ENCODE assay signal across 8 cellular contexts in genomic region chr16:67842509-67843342, GRCh38. TPM values are rescaled to one million over a fixed set of nuclear protein-coding genes. Genes with fewer than 3 reads are reported as not detected.
A peak's percentile ranks its signal among the peaks of the same experiment; 100 is the strongest.
DNase-seq lines count a peak whose midpoint lies in the region; ATAC-seq and TF ChIP-seq lines count a peak whose summit lies in the region.

No MANE protein-coding gene starts in this region.

- no peaks in the 10 kb centered on the region for H3K27me3 ChIP-seq in esophagus squamous epithelium
- H3K27me3 ChIP-seq in naive thymus-derived CD4-positive, alpha-beta T cell (ENCODE audit: control insufficient read depth in 2 of 2, insufficient read depth in 2 of 2, low read length in 2 of 2): no peaks in the 10 kb centered on the region

- peak; percentile 6 for ATAC-seq in HG02852 (IDR thresholded peaks at IDR 0.05; ENCODE audit: unreplicated experiment)
- ATAC-seq in naive thymus-derived CD4-positive, alpha-beta T cell: peak; percentile 29

- H3K9me3 Mint-ChIP-seq in naive thymus-derived CD4-positive, alpha-beta T cell: no peaks in the 10 kb centered on the region
- H3K9me3 Mint-ChIP-seq in stimulated activated naive CD8-positive, alpha-beta T cell treated with anti-CD3 and anti-CD28 coated beads, Interleukin-15, Interleukin-2, amounts not matched to agents 100 ng/mL and 50 ng/mL, for 24 hours: no peaks in the 10 kb centered on the region

- TF ChIP-seq CTCF in esophagus squamous epithelium (IDR thresholded peaks at IDR 0.05): peak in 1 of 6 experiments; percentile 18

- DNase-seq in NCI-H524 (lab: John Stamatoyannopoulos, UW) (peak; percentile 32 to 74), NCI-H524 treated with DMSO at 0.1 percent for 48 hours (lab: John Stamatoyannopoulos, UW) (no peak), NOMO-1 (lab: John Stamatoyannopoulos, UW; ENCODE audit: unreplicated experiment in 2 of 2) (peak; percentile 59 to 61), esophagus squamous epithelium (lab: John Stamatoyannopoulos, UW) (no peak)
- peak; percentile 72 to 77 for DNase-seq in activated T-cell treated with anti-CD3 and anti-CD28 coated beads, Interleukin-2, amount 50 U/mL, for 48 hours
- peak; percentile 51 to 83 (median 76) for DNase-seq in naive thymus-derived CD4-positive, alpha-beta T cell

- H3K9me3 ChIP-seq in esophagus squamous epithelium: no peaks in the 10 kb centered on the region
- no peaks in the 10 kb centered on the region for H3K9me3 ChIP-seq in naive thymus-derived CD4-positive, alpha-beta T cell (ENCODE audit: control insufficient read depth in 2 of 3, low read length in 3 of 3)

- peaks cover 21 to 45% (median 40%) of the 10 kb centered on the region in 7 donors for H3K4me1 Mint-ChIP-seq in naive thymus-derived CD4-positive, alpha-beta T cell
- peaks cover 41% of the 10 kb centered on the region for H3K4me1 Mint-ChIP-seq in stimulated activated naive CD8-positive, alpha-beta T cell treated with anti-CD3 and anti-CD28 coated beads, Interleukin-15, Interleukin-2, amounts not matched to agents 100 ng/mL and 50 ng/mL, for 24 hours (ENCODE audit: low read depth)

- H3K27ac ChIP-seq in esophagus squamous epithelium: peak overlapping the region; percentile 99 to 100 (median 100)
- H3K27ac ChIP-seq in naive thymus-derived CD4-positive, alpha-beta T cell (ENCODE audit: low read depth, low read length): peak overlapping the region; percentile 99

- peak overlapping the region; percentile 76 to 86 (median 82) for H3K4me3 ChIP-seq in esophagus squamous epithelium
- H3K4me3 ChIP-seq in naive thymus-derived CD4-positive, alpha-beta T cell (ENCODE audit: low read length): peak overlapping the region; percentile 100

- H3K27me3 Mint-ChIP-seq in naive thymus-derived CD4-positive, alpha-beta T cell: no peaks in the 10 kb centered on the region
- H3K27me3 Mint-ChIP-seq in stimulated activated naive CD8-positive, alpha-beta T cell treated with anti-CD3 and anti-CD28 coated beads, Interleukin-15, Interleukin-2, amounts not matched to agents 100 ng/mL and 50 ng/mL, for 24 hours: no peaks in the 10 kb centered on the region

- H3K4me1 ChIP-seq in esophagus squamous epithelium: peaks cover 33 to 56% (median 35%) of the 10 kb centered on the region in 3 donors
- H3K4me1 ChIP-seq in naive thymus-derived CD4-positive, alpha-beta T cell (ENCODE audit: control insufficient read depth in 2 of 2, insufficient read depth in 2 of 2, low read length in 2 of 2): peaks cover 37 to 40% of the 10 kb centered on the region in 2 donors

- WGBS in esophagus squamous epithelium, 2 donors: 0% methylated on average over 4 to 29 of the region's 67 CpGs

- peak overlapping the region; percentile 94 to 97 (median 95) for H3K4me3 Mint-ChIP-seq in naive thymus-derived CD4-positive, alpha-beta T cell
- peak overlapping the region; percentile 95 for H3K4me3 Mint-ChIP-seq in stimulated activated naive CD8-positive, alpha-beta T cell treated with anti-CD3 and anti-CD28 coated beads, Interleukin-15, Interleukin-2, amounts not matched to agents 100 ng/mL and 50 ng/mL, for 24 hours

- CTCF ChIA-PET in naive thymus-derived CD4-positive, alpha-beta T cell (lab: Charles Lee): interaction anchor here (0.8 kb wide), 1 partner anchor 322 kb away, joined by 3 read pairs; no protein-coding TSS in a partner anchor

- peaks cover 0 to 17% (median 0%) of the 10 kb centered on the region in 5 donors for H3K36me3 Mint-ChIP-seq in naive thymus-derived CD4-positive, alpha-beta T cell
- peaks cover 3% of the 10 kb centered on the region for H3K36me3 Mint-ChIP-seq in stimulated activated naive CD8-positive, alpha-beta T cell treated with anti-CD3 and anti-CD28 coated beads, Interleukin-15, Interleukin-2, amounts not matched to agents 100 ng/mL and 50 ng/mL, for 24 hours (ENCODE audit: low read depth)

- POLR2A ChIA-PET in naive thymus-derived CD4-positive, alpha-beta T cell (lab: Charles Lee): interaction anchor here (0.8 to 6.4 kb wide), 11 partner anchors 9 to 242 kb away, joined by 3 to 35 read pairs (median 5); partner anchors contain the start of genes C16orf86, EDC4, ENKD1 and PSKH1

- H3K36me3 ChIP-seq in esophagus squamous epithelium: no peaks in the 10 kb centered on the region
- peaks cover 0 to 7% (median 0%) of the 10 kb centered on the region in 3 experiments for H3K36me3 ChIP-seq in naive thymus-derived CD4-positive, alpha-beta T cell (ENCODE audit: control insufficient read depth in 2 of 3, insufficient read depth in 3 of 3, low read length in 3 of 3)

- TF ChIP-seq POLR2A in esophagus squamous epithelium (IDR thresholded peaks at IDR 0.05): no peak

- intact Hi-C loops in esophagus squamous epithelium (cut with DNase I): no loop called here
- intact Hi-C loops in naive thymus-derived CD4-positive, alpha-beta T cell (cut with micrococcal nuclease): loop anchor here (1.0 to 10.0 kb wide), 18 partner anchors 9 to 659 kb away; partner anchors contain the start of genes ATP6V0D1 (in 2 of the 2), CTCF (in 2 of the 2), EDC4 (in 2 of the 2) and GFOD2 (in 2 of the 2)

- peak overlapping the region; percentile 92 to 98 (median 96) for H3K27ac Mint-ChIP-seq in naive thymus-derived CD4-positive, alpha-beta T cell
- H3K27ac Mint-ChIP-seq in stimulated activated naive CD8-positive, alpha-beta T cell treated with anti-CD3 and anti-CD28 coated beads, Interleukin-15, Interleukin-2, amounts not matched to agents 100 ng/mL and 50 ng/mL, for 24 hours: peak overlapping the region; percentile 89

RNA-seq across cellular contexts. Expression of gene THAP11, which starts 0.6 kb away (rescaled TPM):
- 10 to 100 TPM; 35.8 to 48.8 (median 42.1) TPM for total RNA-seq in esophagus squamous epithelium
- total RNA-seq in naive thymus-derived CD4-positive, alpha-beta T cell: 10 to 100 TPM; 29.0 to 62.7 (median 44.6) TPM
- polyA plus RNA-seq in naive thymus-derived CD4-positive, alpha-beta T cell: 100 to 1,000 TPM; 134 to 204 TPM

RNA-seq across cellular contexts. Expression of gene NUTF2, which starts 4.0 kb away (rescaled TPM):
- total RNA-seq in esophagus squamous epithelium: 10 to 100 TPM; 41.4 to 85.1 (median 63.7) TPM
- 100 to 1,000 TPM in 1 of 5 experiments, 10 to 100 TPM in 4; 34.7 to 125 (median 40.4) TPM for total RNA-seq in naive thymus-derived CD4-positive, alpha-beta T cell
- polyA plus RNA-seq in naive thymus-derived CD4-positive, alpha-beta T cell: 100 to 1,000 TPM in 1 of 2 donors, 10 to 100 TPM in 1; 98.0 to 118 TPM

RNA-seq across cellular contexts. Expression of gene CENPT, which starts 4.8 kb away (rescaled TPM):
- 10 to 100 TPM; 12.3 to 42.7 (median 19.6) TPM for total RNA-seq in esophagus squamous epithelium
- total RNA-seq in naive thymus-derived CD4-positive, alpha-beta T cell: 100 to 1,000 TPM in 3 of 5 experiments, 10 to 100 TPM in 2; 56.7 to 128 (median 100) TPM
- 10 to 100 TPM; 11.8 to 22.7 TPM for polyA plus RNA-seq in naive thymus-derived CD4-positive, alpha-beta T cell

RNA-seq across cellular contexts. Expression of gene EDC4, which starts 30.1 kb away (rescaled TPM):
- total RNA-seq in esophagus squamous epithelium: 10 to 100 TPM; 26.5 to 46.9 (median 37.0) TPM
- 100 to 1,000 TPM; 103 to 166 (median 122) TPM for total RNA-seq in naive thymus-derived CD4-positive, alpha-beta T cell
- polyA plus RNA-seq in naive thymus-derived CD4-positive, alpha-beta T cell: 10 to 100 TPM; 34.8 to 52.4 TPM

RNA-seq across cellular contexts. Expression of gene TSNAXIP1, which starts 36.0 kb away (rescaled TPM):
- total RNA-seq in esophagus squamous epithelium: under 1 TPM; 0.15 to 0.97 (median 0.72) TPM
- total RNA-seq in naive thymus-derived CD4-positive, alpha-beta T cell: 1 to 10 TPM in 1 of 5 experiments, under 1 TPM in 4; 0.24 to 1.1 (median 0.54) TPM
- polyA plus RNA-seq in naive thymus-derived CD4-positive, alpha-beta T cell: not detected

Comparison
In these comparisons a context has a peak if more than half of its experiments do, and no peak if none do; other contexts are left out.
1. DNase-seq: peak in NCI-H524 (2 of 2), NOMO-1 (2 of 2), activated T-cell treated with anti-CD3 and anti-CD28 coated beads, Interleukin-2, amount 50 U/mL, for 48 hours (2 of 2) and naive thymus-derived CD4-positive, alpha-beta T cell (9 of 9); none in NCI-H524 treated with DMSO at 0.1 percent for 48 hours (single experiment) and esophagus squamous epithelium (single experiment).